Comparison of ENCODE assay signal across 15 cellular contexts in the genomic region with DNA sequence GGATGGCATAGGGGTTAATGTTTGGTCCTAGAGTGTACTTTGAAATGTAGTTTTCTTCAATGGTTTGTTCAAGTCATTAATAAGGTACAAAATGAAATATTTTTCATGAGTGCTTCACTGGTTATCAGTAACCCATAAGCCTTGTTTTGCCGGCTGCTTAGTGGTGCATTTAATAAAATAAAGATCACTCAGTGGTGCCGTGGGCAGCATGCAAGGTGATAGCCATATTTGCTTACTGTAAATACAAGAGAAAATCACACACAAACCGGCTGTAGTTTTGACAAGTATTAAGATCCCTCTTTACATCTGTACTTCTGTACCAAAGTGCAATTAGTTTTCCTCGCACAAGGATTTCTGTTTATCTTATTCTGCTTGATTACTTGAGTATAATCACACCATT.
DNase-seq lines count a peak whose midpoint lies in the region; ATAC-seq and TF ChIP-seq lines count a peak whose summit lies in the region.
"Had no signal": no experiment of that assay in that cellular context is flagged by ENCODE, and none has a peak within 500 bp of the region (broad histone marks: within the 10 kb centered on the region; RNA-seq: fewer than 3 reads in every experiment).

No MANE protein-coding gene starts in this region.

- H3K27me3 ChIP-seq in GM23338 (ENCODE audit: insufficient read depth): no peaks in the 10 kb centered on the region
- H3K27me3 ChIP-seq: BE2C had no signal

- no peaks in the 10 kb centered on the region for H3K79me2 ChIP-seq in GM23338 (replicated peaks; ENCODE audit: insufficient read depth)

- no peaks in the 10 kb centered on the region for H3K27me3 Mint-ChIP-seq in GM23338 (ENCODE audit: insufficient read depth, low read depth, poor library complexity)
- H3K27me3 Mint-ChIP-seq: CD4-positive, alpha-beta memory T cell had no signal

- no peak overlapping the region for H3K27ac ChIP-seq in GM23338 (ENCODE audit: low read depth)
- H3K27ac ChIP-seq: 22Rv1, C4-2B had no signal

- TF ChIP-seq CTCF in GM23338 (conservative IDR thresholded peaks at IDR 0.05; ENCODE audit: low read depth in 2 of 2): no peak

- H3F3A ChIP-seq in GM23338 (replicated peaks; ENCODE audit: low read depth): no peaks in the 10 kb centered on the region

- H3K36me3 ChIP-seq in GM23338 (ENCODE audit: insufficient read depth): no peaks in the 10 kb centered on the region
- H3K36me3 ChIP-seq: BE2C had no signal

- DNase-seq in DMS79 treated with DMSO at 0.1 percent for 48 hours (lab: John Stamatoyannopoulos, UW) (peak; percentile 9), DMS79 (lab: John Stamatoyannopoulos, UW) (no peak), GM23338 (ENCODE audit: low spot score) (no peak), astrocyte of the hippocampus (ENCODE audit: low read depth, low spot score) (peak; percentile 39), retina (peak; percentile 84), AG08396 (ENCODE audit: low spot score) (no peak), SHP77 (lab: John Stamatoyannopoulos, UW) (no peak)
- DNase-seq: BE2C; CD4-positive, alpha-beta memory T cell; DMS153; GOT3; H9 had no signal

- no peaks in the 10 kb centered on the region for H3K9me2 ChIP-seq in GM23338 (ENCODE audit: insufficient read depth)

- peaks cover 21% of the 10 kb centered on the region for H3K4me1 ChIP-seq in GM23338 (ENCODE audit: insufficient read depth)
- H3K4me1 ChIP-seq: BE2C had no signal

- H3K36me3 Mint-ChIP-seq in GM23338 (ENCODE audit: low read depth): no peaks in the 10 kb centered on the region

- no peak overlapping the region for H3K4me3 ChIP-seq in GM23338
- H3K4me3 ChIP-seq: K562 had no signal

- no peak overlapping the region for H2AFZ ChIP-seq in GM23338

- no peaks in the 10 kb centered on the region for H3K9me3 Mint-ChIP-seq in GM23338
- H3K9me3 Mint-ChIP-seq: CD4-positive, alpha-beta memory T cell; H9 had no signal

- H3K4me3 Mint-ChIP-seq in GM23338: no peak overlapping the region
- H3K4me3 Mint-ChIP-seq: CD4-positive, alpha-beta memory T cell; H9 had no signal

- H3K4me1 Mint-ChIP-seq in GM23338: peaks cover 21% of the 10 kb centered on the region
- H3K4me1 Mint-ChIP-seq: CD4-positive, alpha-beta memory T cell had no signal

- ATAC-seq in GM23338: no peak
- ATAC-seq: K562 had no signal

- no peaks in the 10 kb centered on the region for H4K20me1 ChIP-seq in GM23338 (replicated peaks; ENCODE audit: insufficient read depth)

- no peak overlapping the region for H3K4me2 ChIP-seq in GM23338

- H3K27ac Mint-ChIP-seq in GM23338: 0 out of 2 replicates have a peak overlapping the region, but pooled peaks have one; percentile 73
- H3K27ac Mint-ChIP-seq: CD4-positive, alpha-beta memory T cell had no signal

TF ChIP-seq in GM23338, 12 proteins besides CTCF, POLR2A, EP300 and RAD21:
- no peak for TF ChIP-seq EZH2phosphoT487 (IDR thresholded peaks at IDR 0.05; ENCODE audit: unreplicated experiment)
- no peak for TF ChIP-seq EZH2 (IDR thresholded peaks at IDR 0.05; ENCODE audit: low read depth, unreplicated experiment)
- no peak for TF ChIP-seq JUNB (IDR thresholded peaks at IDR 0.05; ENCODE audit: unreplicated experiment)
- TF ChIP-seq CREB1 (CRISPR knock-in tag; IDR thresholded peaks at IDR 0.05; ENCODE audit: low read depth): no peak
TF ChIP-seq in GM23338: peak in this region for 0.

Comparison
In these comparisons a context has a peak if more than half of its experiments do, and no peak if none do; other contexts are left out.
1. DNase-seq: peak in DMS79 treated with DMSO at 0.1 percent for 48 hours (single experiment), astrocyte of the hippocampus (single experiment) and retina (single experiment); none in DMS79 (single experiment), GM23338 (single experiment), AG08396 (single experiment) and SHP77 (0 of 2).